Comparison of ENCODE assay signal across 8 cellular contexts in genomic region chr10:102744374-102745051, GRCh38. TPM values are rescaled to one million over a fixed set of nuclear protein-coding genes. Genes with fewer than 3 reads are reported as not detected.
DNase-seq lines count a peak whose midpoint lies in the region; ATAC-seq and TF ChIP-seq lines count a peak whose summit lies in the region.

No MANE protein-coding gene starts in this region.

- CTCF ChIA-PET in activated naive CD4-positive, alpha-beta T cell treated with anti-CD3 and anti-CD28 coated beads, Interleukin-2, amount 10 ng/mL, durations not matched to agents 7 days and 5 days (lab: Charles Lee), result interaction anchor here (0.6 to 2.4 kb wide), 3 partner anchors 8 to 683 kb away, joined by 3 to 13 read pairs (median 3); no protein-coding TSS in a partner anchor

- peaks cover 10% of the 10 kb centered on the region for H3K4me1 ChIP-seq in OCI-LY3 (ENCODE audit: low read length)
- peaks cover 22 to 64% of the 10 kb centered on the region in 2 donors for H3K4me1 ChIP-seq in thoracic aorta (ENCODE audit: control insufficient read depth in 1 of 2, low read depth in 2 of 2)

- no peaks in the 10 kb centered on the region for H4K20me1 ChIP-seq in OCI-LY3 (ENCODE audit: insufficient read depth, low read length)

- H3K27ac Mint-ChIP-seq in activated naive CD4-positive, alpha-beta T cell treated with anti-CD3 and anti-CD28 coated beads, Interleukin-2, amount 10 ng/mL, durations not matched to agents 7 days and 5 days, result peak overlapping the region; percentile 90

- peak overlapping the region; percentile 88 for H3K4me3 Mint-ChIP-seq in activated naive CD4-positive, alpha-beta T cell treated with anti-CD3 and anti-CD28 coated beads, Interleukin-2, amount 10 ng/mL, durations not matched to agents 7 days and 5 days

- H3K27me3 ChIP-seq in OCI-LY3 (ENCODE audit: low read depth, low read length), result no peaks in the 10 kb centered on the region
- no peaks in the 10 kb centered on the region for H3K27me3 ChIP-seq in thoracic aorta (replicated peaks; ENCODE audit: insufficient read depth)

- H3K4me1 Mint-ChIP-seq in activated naive CD4-positive, alpha-beta T cell treated with anti-CD3 and anti-CD28 coated beads, Interleukin-2, amount 10 ng/mL, durations not matched to agents 7 days and 5 days, result peaks cover 46% of the 10 kb centered on the region

- H3K79me2 ChIP-seq in OCI-LY3 (ENCODE audit: low read length), result peaks cover 11% of the 10 kb centered on the region

- no peaks in the 10 kb centered on the region for H3K9me3 ChIP-seq in OCI-LY3 (ENCODE audit: insufficient read depth, low read length)
- no peaks in the 10 kb centered on the region for H3K9me3 ChIP-seq in thoracic aorta

- H3K9ac ChIP-seq in OCI-LY3 (ENCODE audit: low read length), result peak overlapping the region; percentile 80

- H3K4me2 ChIP-seq in OCI-LY3 (ENCODE audit: low read length), result peak overlapping the region; percentile 91

- TF ChIP-seq CTCF in OCI-LY3 (IDR thresholded peaks at IDR 0.05; ENCODE audit: low read depth, low read length) (no peak), choroid plexus epithelial cell (conservative IDR thresholded peaks at IDR 0.05; ENCODE audit: low read depth, low read length) (no peak), thoracic aorta (IDR thresholded peaks at IDR 0.05) (no peak)

- H3K4me3 ChIP-seq in OCI-LY3 (ENCODE audit: low read length) (peak overlapping the region; percentile 95), choroid plexus epithelial cell (ENCODE audit: low read depth, low read length) (peak overlapping the region; percentile 97), thoracic aorta (peak overlapping the region; percentile 95)

- peak; percentile 42 for DNase-seq in activated naive CD4-positive, alpha-beta T cell treated with anti-CD3 and anti-CD28 coated beads, Interleukin-2, amount 10 ng/mL, durations not matched to agents 7 days and 5 days
- no peak for DNase-seq in activated naive CD4-positive, alpha-beta T cell treated with Interleukin-2 at 50 U/mL for 16 hours
- DNase-seq in choroid plexus epithelial cell (ENCODE audit: low read depth) (peak; percentile 30), lung microvascular endothelial cell (ENCODE audit: low read depth in 2 of 2) (peak; percentile 44 to 51), thoracic aorta (ENCODE audit: low spot score) (no peak), T-helper 9 cell (no peak), HCEC 1CT (no peak)

- peaks cover 3% of the 10 kb centered on the region for H3K9me3 Mint-ChIP-seq in activated naive CD4-positive, alpha-beta T cell treated with anti-CD3 and anti-CD28 coated beads, Interleukin-2, amount 10 ng/mL, durations not matched to agents 7 days and 5 days

- no peak for ATAC-seq in thoracic aorta (ENCODE audit: insufficient number of reproducible peaks, low FRiP score, low read depth)

- H2AFZ ChIP-seq in OCI-LY3 (ENCODE audit: low read depth, low read length), result no peak overlapping the region

- peaks cover 3% of the 10 kb centered on the region for H3K27me3 Mint-ChIP-seq in activated naive CD4-positive, alpha-beta T cell treated with anti-CD3 and anti-CD28 coated beads, Interleukin-2, amount 10 ng/mL, durations not matched to agents 7 days and 5 days

- H3K27ac ChIP-seq in OCI-LY3 (ENCODE audit: low read length) (no peak overlapping the region), thoracic aorta (peak overlapping the region; percentile 94 to 98)

- H3K36me3 Mint-ChIP-seq in activated naive CD4-positive, alpha-beta T cell treated with anti-CD3 and anti-CD28 coated beads, Interleukin-2, amount 10 ng/mL, durations not matched to agents 7 days and 5 days, result peaks cover 17% of the 10 kb centered on the region

- H3K36me3 ChIP-seq in OCI-LY3 (replicated peaks; ENCODE audit: low read depth, low read length) (no peaks in the 10 kb centered on the region), thoracic aorta (no peaks in the 10 kb centered on the region)

RNA-seq across cellular contexts. Expression of gene WBP1L, which starts 0.8 kb away (rescaled TPM):
- total RNA-seq in lung microvascular endothelial cell (31.8 and 38.9 TPM in 2 replicates), thoracic aorta (100 to 1,000 TPM; 123 to 268 TPM)

RNA-seq across cellular contexts. Expression of gene SFXN2, which starts 30.1 kb away (rescaled TPM):
- total RNA-seq in lung microvascular endothelial cell (2.8 and 5.0 TPM in 2 replicates), thoracic aorta (10 to 100 TPM in 1 of 2 donors, 1 to 10 TPM in 1; 1.6 to 18.3 TPM)

RNA-seq across cellular contexts. Expression of gene ARL3, which starts 30.3 kb away (rescaled TPM):
- total RNA-seq in lung microvascular endothelial cell (2.8 and 3.9 TPM in 2 replicates), thoracic aorta (1 to 10 TPM; 5.1 to 8.8 TPM)

Comparison
In these comparisons a context has a peak if more than half of its experiments do, and no peak if none do; other contexts are left out.
1. DNase-seq: peak in activated naive CD4-positive, alpha-beta T cell treated with anti-CD3 and anti-CD28 coated beads, Interleukin-2, amount 10 ng/mL, durations not matched to agents 7 days and 5 days (single experiment), choroid plexus epithelial cell (single experiment) and lung microvascular endothelial cell (2 of 2); none in activated naive CD4-positive, alpha-beta T cell treated with Interleukin-2 at 50 U/mL for 16 hours (single experiment), thoracic aorta (single experiment), T-helper 9 cell (single experiment) and HCEC 1CT (single experiment).
2. Peak in every context shown above with its lines, with median percentiles within 50 percentile points of each other: H3K4me3 ChIP-seq.